10 cellular contexts compared by ENCODE assay signal in genomic region chr19:12953456-12954149, GRCh38. TPM values are rescaled to one million over a fixed set of nuclear protein-coding genes. Genes with fewer than 3 reads are reported as not detected.
DNase-seq lines count a peak whose midpoint lies in the region; ATAC-seq and TF ChIP-seq lines count a peak whose summit lies in the region.
"Had no signal": no experiment of that assay in that cellular context is flagged by ENCODE, and none has a peak within 500 bp of the region (broad histone marks: within the 10 kb centered on the region; RNA-seq: fewer than 3 reads in every experiment).

No MANE protein-coding gene starts in this region.

- H3K27me3 Mint-ChIP-seq in activated naive CD4-positive, alpha-beta T cell treated with anti-CD3 and anti-CD28 coated beads for 36 hours (ENCODE audit: low read depth) = no peaks in the 10 kb centered on the region
- peaks cover 9% of the 10 kb centered on the region for H3K27me3 Mint-ChIP-seq in glutamatergic neuron (ENCODE audit: unreplicated experiment)

- no peaks in the 10 kb centered on the region for H3K9me3 Mint-ChIP-seq in activated naive CD4-positive, alpha-beta T cell treated with anti-CD3 and anti-CD28 coated beads for 36 hours
- H3K9me3 Mint-ChIP-seq in glutamatergic neuron (ENCODE audit: unreplicated experiment) = peaks cover 10% of the 10 kb centered on the region

- CTCF ChIA-PET in activated naive CD4-positive, alpha-beta T cell treated with anti-CD3 and anti-CD28 coated beads for 36 hours (lab: Charles Lee) = interaction anchor here (6.2 kb wide), 1 partner anchor 12 kb away, joined by 36 read pairs; no protein-coding TSS in a partner anchor
- CTCF ChIA-PET in RWPE1 (lab: Yijun Ruan, JAX) = interaction anchor here (0.6 to 1.7 kb wide), 3 partner anchors 11 to 12 kb away, joined by 5 to 16 read pairs (median 6); no protein-coding TSS in a partner anchor

- intact Hi-C loops in activated naive CD4-positive, alpha-beta T cell treated with anti-CD3 and anti-CD28 coated beads for 36 hours (cut with micrococcal nuclease) = loop anchor here (1.0 kb wide), 1 partner anchor 8 kb away; the partner anchor contains the start of gene RAD23A

- no peak for TF ChIP-seq CTCF in RWPE1 (conservative IDR thresholded peaks at IDR 0.05; ENCODE audit: low read depth)
- no peak for TF ChIP-seq CTCF in glutamatergic neuron (IDR thresholded peaks at IDR 0.05; ENCODE audit: partially characterized antibody, unreplicated experiment)

- peaks cover 36% of the 10 kb centered on the region for H3K36me3 Mint-ChIP-seq in activated naive CD4-positive, alpha-beta T cell treated with anti-CD3 and anti-CD28 coated beads for 36 hours (ENCODE audit: low read depth)
- H3K36me3 Mint-ChIP-seq in glutamatergic neuron (ENCODE audit: unreplicated experiment) = no peaks in the 10 kb centered on the region

- no peak for ATAC-seq in GM21825 (IDR thresholded peaks at IDR 0.05; ENCODE audit: unreplicated experiment)

- H3K27ac Mint-ChIP-seq in activated naive CD4-positive, alpha-beta T cell treated with anti-CD3 and anti-CD28 coated beads for 36 hours = peak overlapping the region; percentile 76
- H3K27ac Mint-ChIP-seq in glutamatergic neuron (ENCODE audit: unreplicated experiment) = peak overlapping the region; percentile 84

- no peak overlapping the region for H3K4me3 Mint-ChIP-seq in activated naive CD4-positive, alpha-beta T cell treated with anti-CD3 and anti-CD28 coated beads for 36 hours
- H3K4me3 Mint-ChIP-seq in glutamatergic neuron (ENCODE audit: unreplicated experiment) = peak overlapping the region; percentile 64

- POLR2A ChIA-PET in RWPE1 (lab: Yijun Ruan, JAX; ENCODE audit: low non-redundant PET) = interaction anchor here (0.9 kb wide), 1 partner anchor 16 kb away, joined by 3 read pairs; no protein-coding TSS in a partner anchor

- peaks cover 45% of the 10 kb centered on the region for H3K4me1 Mint-ChIP-seq in activated naive CD4-positive, alpha-beta T cell treated with anti-CD3 and anti-CD28 coated beads for 36 hours (ENCODE audit: low read depth)
- H3K4me1 Mint-ChIP-seq in glutamatergic neuron (ENCODE audit: low read depth, unreplicated experiment) = peaks cover 23% of the 10 kb centered on the region

- H3K27ac ChIP-seq in RWPE1 (peak overlapping the region; percentile 80), temporal lobe (ENCODE audit: low read depth, low read length) (peak overlapping the region; percentile 52)

- DNase-seq in activated naive CD4-positive, alpha-beta T cell treated with anti-CD3 and anti-CD28 coated beads for 36 hours = no peak
- DNase-seq in activated naive CD4-positive, alpha-beta T cell treated with Interleukin-2 at 50 U/mL for 16 hours = no peak
- DNase-seq in RWPE1 (ENCODE audit: low spot score) (no peak), glutamatergic neuron (no peak), mucosa of gallbladder (ENCODE audit: low spot score) (no peak)
- DNase-seq in effector CD4-positive, alpha-beta T cell = no peak
- DNase-seq: mucosa of descending colon had no signal

RNA-seq across cellular contexts. Expression of gene GADD45GIP1, which starts 3.4 kb away (rescaled TPM):
- 10 to 100 TPM; 27.4 to 28.6 TPM for total RNA-seq in activated naive CD4-positive, alpha-beta T cell treated with anti-CD3 and anti-CD28 coated beads for 36 hours
- total RNA-seq in glutamatergic neuron (ENCODE audit: unreplicated experiment) (28.8 TPM), temporal lobe (13.5 TPM), mucosa of gallbladder (17.6 TPM)

RNA-seq across cellular contexts. Expression of gene RAD23A, which starts 7.9 kb away (rescaled TPM):
- total RNA-seq in activated naive CD4-positive, alpha-beta T cell treated with anti-CD3 and anti-CD28 coated beads for 36 hours = 100 to 1,000 TPM; 219 to 223 TPM
- total RNA-seq in glutamatergic neuron (ENCODE audit: unreplicated experiment) (62.1 TPM), temporal lobe (26.1 TPM), mucosa of gallbladder (83.0 TPM)

RNA-seq across cellular contexts. Expression of gene CALR, which starts 15.2 kb away (rescaled TPM):
- total RNA-seq in activated naive CD4-positive, alpha-beta T cell treated with anti-CD3 and anti-CD28 coated beads for 36 hours = 100 to 1,000 TPM; 407 to 431 TPM
- total RNA-seq in glutamatergic neuron (ENCODE audit: unreplicated experiment) = 543 TPM
- total RNA-seq in temporal lobe = 154 TPM
- total RNA-seq in mucosa of gallbladder = 1,099 TPM

RNA-seq across cellular contexts. Expression of gene DAND5, which starts 15.8 kb away (rescaled TPM):
- total RNA-seq in activated naive CD4-positive, alpha-beta T cell treated with anti-CD3 and anti-CD28 coated beads for 36 hours = not detected
- total RNA-seq in glutamatergic neuron (ENCODE audit: unreplicated experiment) (0.44 TPM), temporal lobe (not detected), mucosa of gallbladder (0.26 TPM)
- total RNA-seq: SK-MEL-5 had no signal

RNA-seq across cellular contexts. Expression of gene FARSA, which starts 20.1 kb away (rescaled TPM):
- total RNA-seq in activated naive CD4-positive, alpha-beta T cell treated with anti-CD3 and anti-CD28 coated beads for 36 hours = 10 to 100 TPM; 77.9 to 82.8 TPM
- 71.6 TPM for total RNA-seq in glutamatergic neuron (ENCODE audit: unreplicated experiment)
- total RNA-seq in temporal lobe = 53.1 TPM
- total RNA-seq in mucosa of gallbladder = 54.0 TPM
